ENCODE assay signal across 13 cellular contexts in genomic region chr3:59456852-59457485, GRCh38.
A peak's percentile ranks its signal among the peaks of the same experiment; 100 is the strongest.
DNase-seq lines count a peak whose midpoint lies in the region; ATAC-seq, FAIRE-seq and TF ChIP-seq lines count a peak whose summit lies in the region.
"Had no signal": no experiment of that assay in that cellular context is flagged by ENCODE, and none has a peak within 500 bp of the region (broad histone marks: within the 10 kb centered on the region; RNA-seq: fewer than 3 reads in every experiment).

No MANE protein-coding gene starts in this region.

- in situ Hi-C loops in gastrocnemius medialis (cut with MboI; ENCODE audit: low sequenced_read_pairs in 4 of 4), result no loop called here

- H3K36me3 ChIP-seq in BLaER1 treated with 17β-estradiol and CSF1 and Interleukin-3, amounts not matched to agents 10 nM and 100 nM, result no peaks in the 10 kb centered on the region
- H3K36me3 ChIP-seq in kidney (ENCODE audit: control insufficient read depth in 1 of 2, insufficient read depth in 2 of 2, low read length in 2 of 2) (no peaks in the 10 kb centered on the region), mesendoderm (ENCODE audit: control insufficient read depth, insufficient read depth, low read length) (no peaks in the 10 kb centered on the region), gastrocnemius medialis (no peaks in the 10 kb centered on the region)

- H3K79me2 ChIP-seq in mesendoderm (ENCODE audit: control insufficient read depth, insufficient read depth, low read length), result no peaks in the 10 kb centered on the region

- TF ChIP-seq CTCF in kidney (IDR thresholded peaks at IDR 0.05; ENCODE audit: borderline replicate concordance, extremely low read depth, insufficient read depth) (no peak), gastrocnemius medialis (IDR thresholded peaks at IDR 0.05 in 4 of 5, conservative IDR thresholded peaks at IDR 0.05 in 1 of 5) (no peak)

- H2BK120ac ChIP-seq in mesendoderm (ENCODE audit: low read depth, low read length), result no peak overlapping the region

- no peak overlapping the region for H3K4ac ChIP-seq in mesendoderm (ENCODE audit: low read depth, low read length)

- no CpG with 5 or more reads among the region's 7 CpGs for WGBS in mesendoderm (ENCODE audit: extremely low coverage, insufficient coverage, low lambda C conversion rate)

- DNase-seq in NCI-H345 (lab: John Stamatoyannopoulos, UW) (no peak), kidney (no peak), mesendoderm (no peak), gastrocnemius medialis (no peak)
- DNase-seq: CD4-positive, alpha-beta memory T cell; GOT3; MV-4-11 had no signal

- no peak overlapping the region for H3K18ac ChIP-seq in mesendoderm (ENCODE audit: low read length)

- H3K27me3 ChIP-seq in BLaER1 treated with 17β-estradiol and CSF1 and Interleukin-3, amounts not matched to agents 10 nM and 100 nM, result no peaks in the 10 kb centered on the region
- H3K27me3 ChIP-seq in mesendoderm (ENCODE audit: insufficient read depth, low read length, poor library complexity) (no peaks in the 10 kb centered on the region), gastrocnemius medialis (no peaks in the 10 kb centered on the region)

- intact Hi-C loops in kidney (cut with DNase I), result no loop called here
- intact Hi-C loops in gastrocnemius medialis (cut with DNase I; ENCODE audit: low total_unique reads), result no loop called here

- no peak overlapping the region for H4K8ac ChIP-seq in mesendoderm (ENCODE audit: low read depth, low read length)

- H2BK5ac ChIP-seq in mesendoderm (ENCODE audit: low read length), result no peak overlapping the region

- peak; percentile 99 for ATAC-seq in GM18868 (IDR thresholded peaks at IDR 0.05; ENCODE audit: unreplicated experiment)
- peak; percentile 96 for ATAC-seq in HG02588 (IDR thresholded peaks at IDR 0.05; ENCODE audit: unreplicated experiment)
- peak; percentile 92 for ATAC-seq in HG03460 (IDR thresholded peaks at IDR 0.05; ENCODE audit: unreplicated experiment)
- no peak for ATAC-seq in gastrocnemius medialis
- ATAC-seq: Panc1 had no signal

- no peaks in the 10 kb centered on the region for H4K20me1 ChIP-seq in BLaER1 treated with 17β-estradiol and CSF1 and Interleukin-3, amounts not matched to agents 10 nM and 100 nM

- no peak for TF ChIP-seq POLR2A in gastrocnemius medialis (IDR thresholded peaks at IDR 0.05)

- no peak overlapping the region for H3K9ac ChIP-seq in BLaER1 treated with 17β-estradiol and CSF1 and Interleukin-3, amounts not matched to agents 10 nM and 100 nM
- H3K9ac ChIP-seq in kidney (ENCODE audit: low read length in 2 of 2), result no peak overlapping the region
- H3K9ac ChIP-seq in mesendoderm (ENCODE audit: low read length), result no peak overlapping the region

- H3K23ac ChIP-seq in mesendoderm (ENCODE audit: low read length), result no peak overlapping the region

- peaks cover 13 to 40% (median 29%) of the 10 kb centered on the region in 10 experiments for H3K4me1 ChIP-seq in BLaER1 treated with 17β-estradiol and CSF1 and Interleukin-3, amounts not matched to agents 10 nM and 100 nM
- no peaks in the 10 kb centered on the region for H3K4me1 ChIP-seq in kidney (ENCODE audit: control insufficient read depth in 1 of 2, insufficient read depth in 1 of 2, low read depth in 1 of 2, low read length in 2 of 2)
- H3K4me1 ChIP-seq in mesendoderm (ENCODE audit: control insufficient read depth, low read depth, low read length), result no peaks in the 10 kb centered on the region
- H3K4me1 ChIP-seq in gastrocnemius medialis, result no peaks in the 10 kb centered on the region

- no peak overlapping the region for H3K56ac ChIP-seq in mesendoderm (ENCODE audit: low read length)

- no peak overlapping the region for H2BK15ac ChIP-seq in mesendoderm (replicated peaks; ENCODE audit: low read depth)

- H3K79me1 ChIP-seq in mesendoderm (ENCODE audit: low read length), result no peaks in the 10 kb centered on the region

- no peak overlapping the region for H3K27ac ChIP-seq in BLaER1 treated with 17β-estradiol and CSF1 and Interleukin-3, amounts not matched to agents 10 nM and 100 nM
- H3K27ac ChIP-seq in kidney (ENCODE audit: low read depth in 2 of 2, low read length in 2 of 2), result no peak overlapping the region
- H3K27ac ChIP-seq in mesendoderm (ENCODE audit: low read depth, low read length), result no peak overlapping the region
- no peak overlapping the region for H3K27ac ChIP-seq in gastrocnemius medialis

- no peak overlapping the region for H4K5ac ChIP-seq in mesendoderm (ENCODE audit: low read length)

- FAIRE-seq in kidney (lab: Jason Lieb, UNC), result no peak
- FAIRE-seq: colon had no signal

- no peak overlapping the region for H2AK5ac ChIP-seq in mesendoderm (ENCODE audit: low read length)

- no peak overlapping the region for H3K4me3 ChIP-seq in BLaER1 treated with 17β-estradiol and CSF1 and Interleukin-3, amounts not matched to agents 10 nM and 100 nM
- H3K4me3 ChIP-seq in kidney (ENCODE audit: low read length in 2 of 2), result no peak overlapping the region
- no peak overlapping the region for H3K4me3 ChIP-seq in mesendoderm (ENCODE audit: low read length)
- no peak overlapping the region for H3K4me3 ChIP-seq in gastrocnemius medialis

- H3K9me3 ChIP-seq in BLaER1 treated with 17β-estradiol and CSF1 and Interleukin-3, amounts not matched to agents 10 nM and 100 nM (replicated peaks in 1 of 11), result peaks cover 11 to 44% (median 20%) of the 10 kb centered on the region in 11 experiments; a peak in 20 of 22 replicates
- no peaks in the 10 kb centered on the region for H3K9me3 ChIP-seq in kidney (ENCODE audit: control insufficient read depth in 1 of 2, low read length in 2 of 2)
- H3K9me3 ChIP-seq in gastrocnemius medialis, result no peaks in the 10 kb centered on the region

- H3K4me2 ChIP-seq in BLaER1 treated with 17β-estradiol and CSF1 and Interleukin-3, amounts not matched to agents 10 nM and 100 nM, result peak overlapping the region in 8 of 11 experiments; percentile 8 to 50 (median 30); a peak in 12 of 22 replicates
- H3K4me2 ChIP-seq in mesendoderm (ENCODE audit: low read length), result no peak overlapping the region

Comparison
In these comparisons a context has a peak if more than half of its experiments do, and no peak if none do; other contexts are left out.
1. ATAC-seq: peak in GM18868 (single experiment), HG02588 (single experiment) and HG03460 (single experiment); none in gastrocnemius medialis (0 of 2).